Comparison of ENCODE assay signal across 26 cellular contexts in the genomic region with DNA sequence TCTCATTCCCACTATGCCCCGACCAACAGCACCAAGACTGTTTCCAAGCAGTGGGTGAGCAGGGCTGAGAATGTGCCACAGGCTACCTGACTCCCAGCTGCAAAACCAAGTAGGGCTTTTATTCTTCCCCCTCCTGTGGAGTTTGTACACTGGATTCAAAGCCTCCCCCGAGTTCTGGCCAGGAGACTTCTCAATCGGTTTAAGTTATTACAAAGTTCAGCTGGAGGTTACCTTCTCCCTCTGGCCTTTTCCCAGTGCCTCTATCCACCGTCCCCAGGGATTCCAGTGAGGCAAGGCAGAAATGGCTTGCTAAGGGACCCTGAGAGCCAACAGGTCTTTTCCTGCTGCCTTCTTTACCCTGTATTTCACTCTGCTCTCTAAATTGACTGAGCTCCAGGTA.
"Had no signal": no experiment of that assay in that cellular context is flagged by ENCODE, and none has a peak within 500 bp of the region (broad histone marks: within the 10 kb centered on the region; RNA-seq: fewer than 3 reads in every experiment).

No MANE protein-coding gene starts in this region.

- DNase-seq: activated CD4-positive, alpha-beta memory T cell treated with anti-CD3 and anti-CD28 coated beads, Interleukin-2, amount 10 ng/mL, durations not matched to agents 7 days and 5 days; activated CD4-positive, alpha-beta T cell treated with anti-CD3 and anti-CD28 coated beads, Interleukin-2, amount 10 ng/mL, durations not matched to agents 24 days and 14 days; activated effector memory CD4-positive, alpha-beta T cell treated with anti-CD3 and anti-CD28 coated beads, Interleukin-2, amount 50 U/mL, for 16 hours; activated naive CD4-positive, alpha-beta T cell treated with anti-CD3 and anti-CD28 coated beads, Interleukin-2, amount 50 U/mL, for 16 hours; activated naive CD8-positive, alpha-beta T cell treated with anti-CD3 and anti-CD28 coated beads, Interleukin-2, amount 50 U/mL, for 24 hours; activated T-cell treated with anti-CD3 and anti-CD28 coated beads, Interleukin-2, amount 50 U/mL, for 72 hours; anterior cingulate cortex; central memory CD4-positive, alpha-beta T cell; effector memory CD4-positive, alpha-beta T cell; kidney glomerular epithelial cell; left lung; retina; sigmoid colon; stimulated activated CD4-positive, alpha-beta T cell treated with anti-CD3 and anti-CD28 coated beads, Interleukin-15, amount 100 ng/mL, for 24 hours; stimulated activated naive B cell treated with anti-CD40 and anti-IgM and Interleukin-4, amounts not matched to agents 10 μg/mL and 1 μg/mL and 100 μg/mL, for 72 hours; transverse colon had no signal

- ATAC-seq: activated CD4-positive, CD25-positive, alpha-beta regulatory T cell treated with anti-CD3 and anti-CD28 coated beads, Interleukin-2, amount 50 U/mL, for 24 hours; activated naive CD8-positive, alpha-beta T cell treated with anti-CD3 and anti-CD28 coated beads, Interleukin-2, amount 50 U/mL, for 24 hours; activated T-cell treated with anti-CD3 and anti-CD28 coated beads, Interleukin-2, amount 50 U/mL, for 72 hours; foreskin keratinocyte; left lung; natural killer cell treated with Interleukin-12 subunit alpha and Interleukin-12 subunit beta and Interleukin-15 and Interleukin-18, amount 100 ng/mL, for 72 hours; stimulated activated naive B cell treated with anti-CD40 and anti-IgM and Interleukin-4, amounts not matched to agents 10 μg/mL and 1 μg/mL and 100 μg/mL, for 72 hours had no signal

- H3K4me1 ChIP-seq: foreskin keratinocyte had no signal

- H3K36me3 ChIP-seq: left lung, sigmoid colon, transverse colon, vagina had no signal

- H3K4me2 ChIP-seq: smooth muscle cell had no signal

- H3K4me3 Mint-ChIP-seq: activated CD4-positive, alpha-beta memory T cell treated with anti-CD3 and anti-CD28 coated beads, Interleukin-2, amount 10 ng/mL, durations not matched to agents 7 days and 5 days; activated CD4-positive, alpha-beta T cell treated with anti-CD3 and anti-CD28 coated beads, Interleukin-2, amount 10 ng/mL, durations not matched to agents 24 days and 14 days; activated naive CD8-positive, alpha-beta T cell treated with anti-CD3 and anti-CD28 coated beads, Interleukin-2, amount 50 U/mL, for 24 hours; activated T-cell treated with anti-CD3 and anti-CD28 coated beads, Interleukin-2, amount 50 U/mL, for 72 hours; brain; mesothelial cell of epicardium; natural killer cell treated with Interleukin-12 subunit alpha and Interleukin-12 subunit beta and Interleukin-15 and Interleukin-18, amount 100 ng/mL, for 72 hours; stimulated activated naive B cell treated with anti-CD40 and anti-IgM and Interleukin-4, amounts not matched to agents 10 μg/mL and 1 μg/mL and 100 μg/mL, for 72 hours had no signal

- H3K9me3 ChIP-seq: transverse colon, vagina had no signal

- H3K27ac ChIP-seq: foreskin keratinocyte, left lung, sigmoid colon, transverse colon, vagina had no signal

- H3K36me3 Mint-ChIP-seq: brain; mesothelial cell of epicardium; natural killer cell treated with Interleukin-12 subunit alpha and Interleukin-12 subunit beta and Interleukin-15 and Interleukin-18, amount 100 ng/mL, for 72 hours; stimulated activated naive B cell treated with anti-CD40 and anti-IgM and Interleukin-4, amounts not matched to agents 10 μg/mL and 1 μg/mL and 100 μg/mL, for 72 hours had no signal

- H3K27me3 ChIP-seq: foreskin keratinocyte, left lung, sigmoid colon, transverse colon, vagina had no signal

- FAIRE-seq: colon had no signal

- H3K4me3 ChIP-seq: left lung, lung, sigmoid colon, smooth muscle cell, transverse colon, vagina had no signal

- H3K27ac Mint-ChIP-seq: activated CD4-positive, alpha-beta memory T cell treated with anti-CD3 and anti-CD28 coated beads, Interleukin-2, amount 10 ng/mL, durations not matched to agents 7 days and 5 days; activated CD4-positive, alpha-beta T cell treated with anti-CD3 and anti-CD28 coated beads, Interleukin-2, amount 10 ng/mL, durations not matched to agents 24 days and 14 days; activated naive CD8-positive, alpha-beta T cell treated with anti-CD3 and anti-CD28 coated beads, Interleukin-2, amount 50 U/mL, for 24 hours; activated T-cell treated with anti-CD3 and anti-CD28 coated beads, Interleukin-2, amount 50 U/mL, for 72 hours; brain; mesothelial cell of epicardium; natural killer cell treated with Interleukin-12 subunit alpha and Interleukin-12 subunit beta and Interleukin-15 and Interleukin-18, amount 100 ng/mL, for 72 hours; progenitor cell of endocrine pancreas; stimulated activated naive B cell treated with anti-CD40 and anti-IgM and Interleukin-4, amounts not matched to agents 10 μg/mL and 1 μg/mL and 100 μg/mL, for 72 hours had no signal

- H3K4me1 Mint-ChIP-seq: activated CD4-positive, alpha-beta memory T cell treated with anti-CD3 and anti-CD28 coated beads, Interleukin-2, amount 10 ng/mL, durations not matched to agents 7 days and 5 days; activated CD4-positive, alpha-beta T cell treated with anti-CD3 and anti-CD28 coated beads, Interleukin-2, amount 10 ng/mL, durations not matched to agents 24 days and 14 days; activated naive CD8-positive, alpha-beta T cell treated with anti-CD3 and anti-CD28 coated beads, Interleukin-2, amount 50 U/mL, for 24 hours; stimulated activated naive B cell treated with anti-CD40 and anti-IgM and Interleukin-4, amounts not matched to agents 10 μg/mL and 1 μg/mL and 100 μg/mL, for 72 hours had no signal

- H3K9me3 Mint-ChIP-seq: activated CD4-positive, alpha-beta memory T cell treated with anti-CD3 and anti-CD28 coated beads, Interleukin-2, amount 10 ng/mL, durations not matched to agents 7 days and 5 days had no signal
